27 cellular contexts compared by ENCODE assay signal in the genomic region with DNA sequence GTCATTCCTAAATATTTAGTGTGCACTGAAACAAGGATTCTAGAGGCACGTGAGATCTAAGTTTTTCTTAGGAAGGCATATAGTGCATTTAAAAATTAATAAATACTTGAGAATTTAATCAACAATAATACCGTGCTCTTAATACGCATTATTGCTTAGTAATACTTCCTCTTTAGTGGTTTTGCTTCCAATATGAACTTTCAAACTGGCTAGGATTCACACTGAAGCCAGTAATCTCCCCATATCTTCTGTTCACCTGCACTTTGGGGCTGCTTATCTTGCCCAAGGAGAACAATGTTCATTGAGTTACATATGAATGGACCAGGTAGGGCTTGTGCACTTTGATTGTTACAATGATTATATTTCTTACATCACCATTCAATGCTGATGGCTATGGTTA.
"Had no signal": no experiment of that assay in that cellular context is flagged by ENCODE, and none has a peak within 500 bp of the region (broad histone marks: within the 10 kb centered on the region; RNA-seq: fewer than 3 reads in every experiment).

No MANE protein-coding gene starts in this region.

- FAIRE-seq: keratinocyte had no signal

- DNase-seq: activated CD4-positive, alpha-beta memory T cell treated with anti-CD3 and anti-CD28 coated beads, Interleukin-2, amount 10 ng/mL, durations not matched to agents 7 days and 5 days; activated CD4-positive, alpha-beta T cell treated with anti-CD3 and anti-CD28 coated beads, Interleukin-2, amount 10 ng/mL, durations not matched to agents 24 days and 14 days; activated CD8-positive, alpha-beta memory T cell treated with anti-CD3 and anti-CD28 coated beads, Interleukin-2, amount 50 U/mL, for 48 hours; activated gamma-delta T cell treated with Interleukin-2 at 50 U/mL for 16 hours; activated naive CD4-positive, alpha-beta T cell treated with anti-CD3 and anti-CD28 coated beads, Interleukin-2, amount 50 U/mL, for 16 hours; activated T-cell treated with anti-CD3 and anti-CD28 coated beads, Interleukin-2, amount 50 U/mL, for 24 hours; amygdala; caudate nucleus; cortex of kidney; effector memory CD8-positive, alpha-beta T cell; erythroblast; head of caudate nucleus; hippocampal formation; left cardiac atrium; mammary epithelial cell; posterior cingulate gyrus; right cardiac atrium; stimulated activated CD4-positive, alpha-beta T cell treated with anti-CD3 and anti-CD28 coated beads, Interleukin-12 subunit alpha, Interleukin-12 subunit beta, amount 100 ng/mL, for 4 hours; stimulated activated CD4-positive, alpha-beta T cell treated with anti-CD3 and anti-CD28 coated beads, Interleukin-4, amount 100 ng/mL, for 24 hours; stimulated activated naive CD8-positive, alpha-beta T cell treated with anti-CD3 and anti-CD28 coated beads, Interleukin-15, amount 100 ng/mL, for 72 hours; substantia nigra; WERI-Rb-1 had no signal

- ATAC-seq: activated CD4-positive, CD25-positive, alpha-beta regulatory T cell treated with anti-CD3 and anti-CD28 coated beads, Interleukin-2, amount 50 U/mL, for 24 hours; activated T-helper 17 cell treated with anti-CD3 and anti-CD28 coated beads, Interleukin-2, amount 50 U/mL, for 72 hours; effector memory CD8-positive, alpha-beta T cell; gastroesophageal sphincter; left cardiac atrium; right cardiac atrium; stimulated activated memory B cell treated with anti-CD40 and anti-IgM and Interleukin-4, amounts not matched to agents 10 μg/mL and 1 μg/mL and 100 μg/mL, for 72 hours; stimulated activated naive CD8-positive, alpha-beta T cell treated with anti-CD3 and anti-CD28 coated beads, Interleukin-15, amount 100 ng/mL, for 72 hours had no signal
